ENCODE assay signal across 27 cellular contexts in the genomic region with DNA sequence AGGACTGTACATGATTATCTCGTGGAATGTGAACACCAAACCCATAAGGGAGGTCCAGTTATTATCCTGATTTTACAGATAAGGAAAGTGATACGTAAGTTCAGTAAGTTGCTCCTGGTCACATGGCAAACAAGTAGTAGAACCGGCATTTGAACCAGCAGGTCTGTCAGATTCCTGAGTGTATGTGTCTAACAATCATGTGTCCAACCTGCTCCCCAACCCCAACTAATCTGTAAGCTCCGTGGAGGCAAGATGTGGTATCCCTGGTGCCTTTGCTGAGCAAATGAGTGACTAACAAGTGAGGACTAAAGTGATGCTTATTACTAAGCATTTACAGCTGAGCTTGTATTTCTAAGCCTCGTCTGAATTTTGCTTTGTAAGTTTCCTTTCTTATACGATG.
"Had no signal": no experiment of that assay in that cellular context is flagged by ENCODE, and none has a peak within 500 bp of the region (broad histone marks: within the 10 kb centered on the region; RNA-seq: fewer than 3 reads in every experiment).

No MANE protein-coding gene starts in this region.

- H3K4me1 ChIP-seq: body of pancreas, breast epithelium, SJCRH30 had no signal

- H3K36me3 Mint-ChIP-seq: activated naive CD4-positive, alpha-beta T cell treated with anti-CD3 and anti-CD28 coated beads, Interleukin-2, amount 50 U/mL, for 24 hours; activated naive CD8-positive, alpha-beta T cell treated with anti-CD3 and anti-CD28 coated beads, Interleukin-2, amount 10 ng/mL, durations not matched to agents 7 days and 5 days had no signal

- H3K27me3 ChIP-seq: body of pancreas, breast epithelium, SJCRH30 had no signal

- FAIRE-seq: astrocyte had no signal

- H3K36me3 ChIP-seq: breast epithelium had no signal

- H3K4me2 ChIP-seq: KMS-11 had no signal

- H3K4me1 Mint-ChIP-seq: activated naive CD4-positive, alpha-beta T cell treated with anti-CD3 and anti-CD28 coated beads, Interleukin-2, amount 50 U/mL, for 24 hours had no signal

- H3K27ac ChIP-seq: body of pancreas, KMS-11, SJCRH30, SK-N-MC had no signal

- H3K27me3 Mint-ChIP-seq: activated CD4-positive, alpha-beta T cell treated with anti-CD3 and anti-CD28 coated beads, Interleukin-2, amount 10 ng/mL, durations not matched to agents 24 days and 14 days had no signal

- H3K27ac Mint-ChIP-seq: activated CD4-positive, alpha-beta T cell treated with anti-CD3 and anti-CD28 coated beads, Interleukin-2, amount 10 ng/mL, durations not matched to agents 24 days and 14 days; activated CD8-positive, alpha-beta T cell treated with anti-CD3 and anti-CD28 coated beads for 36 hours; activated naive CD4-positive, alpha-beta T cell treated with anti-CD3 and anti-CD28 coated beads, Interleukin-2, amount 50 U/mL, for 24 hours; activated naive CD8-positive, alpha-beta T cell treated with anti-CD3 and anti-CD28 coated beads, Interleukin-2, amount 10 ng/mL, durations not matched to agents 7 days and 5 days; activated T-helper 2 cell treated with anti-CD3 and anti-CD28 coated beads, Interferon-gamma antibody, Interleukin-2, Interleukin-4, amounts not matched to agents 10 μg/mL and 5 μg/mL and 100 μg/mL, durations not matched to agents 14 hours and 24 hours and 36 hours had no signal

- DNase-seq: activated CD4-positive, alpha-beta T cell treated with anti-CD3 and anti-CD28 coated beads, Interleukin-2, amount 10 ng/mL, durations not matched to agents 24 days and 14 days; activated CD4-positive, alpha-beta T cell treated with anti-CD3 and anti-CD28 coated beads, Interleukin-2, amount 50 U/mL, for 4 hours; activated CD8-positive, alpha-beta T cell treated with anti-CD3 and anti-CD28 coated beads for 36 hours; activated gamma-delta T cell; activated naive CD4-positive, alpha-beta T cell treated with Interleukin-2 at 50 U/mL for 16 hours; activated naive CD8-positive, alpha-beta T cell treated with anti-CD3 and anti-CD28 coated beads, Interleukin-2, amount 10 ng/mL, durations not matched to agents 7 days and 5 days; activated T-cell treated with anti-CD3 and anti-CD28 coated beads, Interleukin-2, amount 50 U/mL, for 1 hour; amygdala; body of pancreas; caudate nucleus; MM.1S; MV-4-11; NCI-H1092; NCI-H1436 treated with DMSO at 0.1 percent for 48 hours; NCI-H1694 treated with DMSO at 0.1 percent for 48 hours; NCI-H2029; NCI-H345; NCI-H524 treated with DMSO at 0.1 percent for 48 hours; SHP77; SJCRH30; T1000 had no signal

- H3K9me3 Mint-ChIP-seq: activated CD4-positive, alpha-beta T cell treated with anti-CD3 and anti-CD28 coated beads, Interleukin-2, amount 10 ng/mL, durations not matched to agents 24 days and 14 days; activated CD8-positive, alpha-beta T cell treated with anti-CD3 and anti-CD28 coated beads for 36 hours; activated naive CD4-positive, alpha-beta T cell treated with anti-CD3 and anti-CD28 coated beads, Interleukin-2, amount 50 U/mL, for 24 hours; activated naive CD8-positive, alpha-beta T cell treated with anti-CD3 and anti-CD28 coated beads, Interleukin-2, amount 10 ng/mL, durations not matched to agents 7 days and 5 days; activated T-helper 2 cell treated with anti-CD3 and anti-CD28 coated beads, Interferon-gamma antibody, Interleukin-2, Interleukin-4, amounts not matched to agents 10 μg/mL and 5 μg/mL and 100 μg/mL, durations not matched to agents 14 hours and 24 hours and 36 hours had no signal

- H3K9ac ChIP-seq: KMS-11 had no signal

- H3K4me3 Mint-ChIP-seq: activated CD4-positive, alpha-beta T cell treated with anti-CD3 and anti-CD28 coated beads, Interleukin-2, amount 10 ng/mL, durations not matched to agents 24 days and 14 days; activated CD8-positive, alpha-beta T cell treated with anti-CD3 and anti-CD28 coated beads for 36 hours; activated naive CD4-positive, alpha-beta T cell treated with anti-CD3 and anti-CD28 coated beads, Interleukin-2, amount 50 U/mL, for 24 hours; activated naive CD8-positive, alpha-beta T cell treated with anti-CD3 and anti-CD28 coated beads, Interleukin-2, amount 10 ng/mL, durations not matched to agents 7 days and 5 days had no signal

- H3K9me3 ChIP-seq: body of pancreas, breast epithelium, SJCRH30 had no signal

- H3K4me3 ChIP-seq: body of pancreas, breast epithelium, SJCRH30, SK-N-MC had no signal
